ENCODE assay signal across 16 cellular contexts in the genomic region with DNA sequence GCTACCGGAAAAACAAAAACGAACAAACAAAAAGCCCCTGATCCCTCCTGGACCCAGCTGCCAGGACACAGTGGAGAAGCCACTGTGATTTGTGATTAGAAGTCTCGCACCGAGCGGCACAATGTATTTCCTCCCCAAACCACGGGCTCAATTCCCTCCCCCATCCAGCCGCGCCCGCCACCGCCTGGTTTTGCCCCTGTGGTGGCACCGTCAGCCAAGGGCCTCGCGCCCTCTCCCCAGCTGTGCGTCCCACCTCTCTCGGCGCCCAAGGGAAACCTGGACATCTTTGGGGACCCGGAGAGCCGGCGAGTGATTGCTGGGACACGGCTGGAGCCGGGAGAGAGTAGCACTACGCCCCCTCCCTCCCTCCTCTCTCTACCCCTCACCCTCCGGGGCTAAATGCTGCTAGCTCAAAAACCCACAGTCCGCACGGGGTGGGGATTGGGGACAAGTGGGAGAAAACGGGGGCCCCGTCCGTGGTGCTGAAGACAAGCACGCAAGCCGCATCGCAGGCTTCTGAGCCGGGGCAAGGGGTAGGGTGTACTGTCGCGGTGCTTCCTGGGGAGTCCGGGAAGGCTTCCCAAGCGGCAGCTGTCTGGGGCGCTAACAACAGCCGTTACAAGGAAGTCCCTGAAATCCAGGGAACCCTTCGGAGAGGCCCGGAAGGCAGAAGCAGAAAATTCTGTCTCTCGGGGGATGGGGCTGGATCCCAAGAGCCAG. TPM values are rescaled to one million over a fixed set of nuclear protein-coding genes. Genes with fewer than 3 reads are reported as not detected.
DNase-seq lines count a peak whose midpoint lies in the region; ATAC-seq lines count a peak whose summit lies in the region.
"Had no signal": no experiment of that assay in that cellular context is flagged by ENCODE, and none has a peak within 500 bp of the region (broad histone marks: within the 10 kb centered on the region; RNA-seq: fewer than 3 reads in every experiment).

No MANE protein-coding gene starts in this region.

- peaks cover 0 to 32% (median 8%) of the 10 kb centered on the region in 4 donors for H3K4me1 Mint-ChIP-seq in CD4-positive, alpha-beta memory T cell

- DNase-seq in CD4-positive, alpha-beta memory T cell = no peak
- DNase-seq in ELF-1 (ENCODE audit: low read depth, low spot score) = peak; percentile 76
- peak; percentile 34 for DNase-seq in SK-N-DZ (ENCODE audit: low spot score)
- DNase-seq in islet precursor cell = peak; percentile 80
- DNase-seq in NOMO-1 (lab: John Stamatoyannopoulos, UW; ENCODE audit: unreplicated experiment in 2 of 2) = no peak
- no peak for DNase-seq in SKM-1 treated with dmso at 0.1 percent for 144 hours (lab: John Stamatoyannopoulos, UW; ENCODE audit: unreplicated experiment)
- DNase-seq: Calu3; erythroblast; SHP77; stimulated activated CD4-positive, alpha-beta T cell treated with anti-CD3 and anti-CD28 coated beads, Interleukin-2, amount 100 ng/mL, for 24 hours; stimulated activated naive CD8-positive, alpha-beta T cell treated with anti-CD3 and anti-CD28 coated beads, Interleukin-15, Interleukin-2, amounts not matched to agents 100 U/mL and 50 U/mL, for 24 hours had no signal

- no peak overlapping the region for H3K4me3 ChIP-seq in CD4-positive, alpha-beta memory T cell (ENCODE audit: low read length in 2 of 2)

- CTCF ChIA-PET in CD4-positive, alpha-beta memory T cell (lab: Charles Lee; ENCODE audit: partially characterized antibody) = no interaction called here

- H3K27me3 Mint-ChIP-seq in CD4-positive, alpha-beta memory T cell = peaks cover 44 to 53% of the 10 kb centered on the region in 2 donors

- H3K9me3 ChIP-seq in CD4-positive, alpha-beta memory T cell (ENCODE audit: control insufficient read depth in 1 of 2, low read length in 2 of 2) = no peaks in the 10 kb centered on the region

- no peaks in the 10 kb centered on the region for H3K36me3 Mint-ChIP-seq in CD4-positive, alpha-beta memory T cell

- ATAC-seq in HG02885 (IDR thresholded peaks at IDR 0.05; ENCODE audit: poor library complexity, unreplicated experiment) (no peak), GM21423 (IDR thresholded peaks at IDR 0.05; ENCODE audit: unreplicated experiment) (no peak)
- ATAC-seq: stimulated activated naive CD8-positive, alpha-beta T cell treated with anti-CD3 and anti-CD28 coated beads, Interleukin-15, Interleukin-2, amounts not matched to agents 100 U/mL and 50 U/mL, for 24 hours had no signal

- H3K36me3 ChIP-seq in CD4-positive, alpha-beta memory T cell (ENCODE audit: insufficient read depth, low read length) = no peaks in the 10 kb centered on the region

- peak overlapping the region in 7 of 8 donors; percentile 18 to 69 (median 40) for H3K4me3 Mint-ChIP-seq in CD4-positive, alpha-beta memory T cell

- intact Hi-C loops in CD4-positive, alpha-beta memory T cell (cut with micrococcal nuclease) = no loop called here

- POLR2A ChIA-PET in CD4-positive, alpha-beta memory T cell (lab: Charles Lee; ENCODE audit: partially characterized antibody) = no interaction called here

- H3K9me3 Mint-ChIP-seq in CD4-positive, alpha-beta memory T cell = peaks cover 0 to 6% (median 2%) of the 10 kb centered on the region in 8 donors
- H3K9me3 Mint-ChIP-seq: activated T-helper 2 cell treated with anti-CD3 and anti-CD28 coated beads, Interferon-gamma antibody, Interleukin-2, Interleukin-4, amounts not matched to agents 10 μg/mL and 5 μg/mL and 100 μg/mL, durations not matched to agents 14 hours and 24 hours and 36 hours had no signal

- H3K27ac Mint-ChIP-seq in CD4-positive, alpha-beta memory T cell = no peak overlapping the region
- H3K27ac Mint-ChIP-seq: activated T-helper 2 cell treated with anti-CD3 and anti-CD28 coated beads, Interferon-gamma antibody, Interleukin-2, Interleukin-4, amounts not matched to agents 10 μg/mL and 5 μg/mL and 100 μg/mL, durations not matched to agents 14 hours and 24 hours and 36 hours had no signal

- peaks cover 30% of the 10 kb centered on the region for H3K27me3 ChIP-seq in CD4-positive, alpha-beta memory T cell (ENCODE audit: insufficient read depth, low read length)

- H3K4me1 ChIP-seq in CD4-positive, alpha-beta memory T cell (ENCODE audit: insufficient read depth, low read length) = peaks cover 4% of the 10 kb centered on the region

- no peak overlapping the region for H3K27ac ChIP-seq in CD4-positive, alpha-beta memory T cell (ENCODE audit: low read depth, low read length)

RNA-seq across cellular contexts. Expression of gene CBLN1, which starts 1.5 kb away (rescaled TPM):
- not detected for total RNA-seq in CD4-positive, alpha-beta memory T cell
- not detected for polyA plus RNA-seq in CD4-positive, alpha-beta memory T cell
- polyA plus RNA-seq in SK-N-DZ (2014; cell fraction: cytosol; rRNA removed) = 32.4 and 41.7 TPM in 2 replicates
- 17.1 and 31.9 TPM in 2 replicates for polyA plus RNA-seq in SK-N-DZ (2014; cell fraction: nucleus; rRNA removed)
- total RNA-seq: activated T-helper 2 cell treated with anti-CD3 and anti-CD28 coated beads, Interferon-gamma antibody, Interleukin-2, Interleukin-4, amounts not matched to agents 10 μg/mL and 5 μg/mL and 100 μg/mL, durations not matched to agents 14 hours and 24 hours and 36 hours; bronchial epithelial cell; Calu3 had no signal
- polyA plus RNA-seq: keratinocyte had no signal

Comparison
In these comparisons a context has a peak if more than half of its experiments do, and no peak if none do; other contexts are left out.
1. DNase-seq: peak in ELF-1 (single experiment), SK-N-DZ (single experiment) and islet precursor cell (single experiment); none in CD4-positive, alpha-beta memory T cell (0 of 5), NOMO-1 (0 of 2) and SKM-1 treated with dmso at 0.1 percent for 144 hours (single experiment).